In the genomic region with DNA sequence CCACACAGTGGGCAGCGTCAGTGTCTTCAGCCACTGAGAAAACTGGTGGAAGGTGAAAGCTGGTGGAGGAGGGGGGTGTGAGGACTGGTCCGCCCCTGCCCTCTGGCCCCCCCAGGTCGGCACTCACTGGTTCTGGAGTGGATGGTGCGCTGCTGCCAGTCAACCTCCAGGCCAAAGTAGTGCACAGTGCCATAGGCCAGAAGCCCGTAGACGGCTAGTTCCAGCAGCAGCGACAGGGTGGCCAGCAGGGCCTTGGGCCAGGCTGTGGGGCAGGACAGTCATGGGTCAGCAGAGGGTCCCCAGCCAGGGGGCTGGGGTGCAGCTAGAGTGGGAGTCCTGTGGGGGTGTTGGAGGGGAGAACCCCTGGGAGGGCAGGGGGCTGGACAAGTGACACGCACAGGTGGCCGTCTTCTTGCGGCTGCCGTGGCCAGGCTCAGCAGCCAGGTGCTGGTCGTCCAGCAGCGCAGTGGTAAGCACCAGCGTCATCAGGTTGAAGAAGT, we compare ENCODE assay signal across 17 cellular contexts.
A peak's percentile ranks its signal among the peaks of the same experiment; 100 is the strongest.
DNase-seq lines count a peak whose midpoint lies in the region; ATAC-seq and TF ChIP-seq lines count a peak whose summit lies in the region.
"Had no signal": no experiment of that assay in that cellular context is flagged by ENCODE, and none has a peak within 500 bp of the region (broad histone marks: within the 10 kb centered on the region; RNA-seq: fewer than 3 reads in every experiment).

No MANE protein-coding gene starts in this region.

- H3K9me3 ChIP-seq in BLaER1 (no peaks in the 10 kb centered on the region), DND-41 (ENCODE audit: insufficient read depth, low read length, severe bottlenecking) (no peaks in the 10 kb centered on the region)
- H3K9me3 ChIP-seq: psoas muscle had no signal

- no peak overlapping the region for H3K27ac Mint-ChIP-seq in central memory CD8-positive, alpha-beta T cell (ENCODE audit: low read depth)
- H3K27ac Mint-ChIP-seq: endodermal cell, T-cell had no signal

- H4K20me1 ChIP-seq in BLaER1 = peaks cover 56% of the 10 kb centered on the region
- H4K20me1 ChIP-seq in DND-41 (ENCODE audit: insufficient read depth, low read length) = peaks cover 24% of the 10 kb centered on the region

- DNase-seq in DND-41 (no peak), NK-92 (lab: John Stamatoyannopoulos, UW; ENCODE audit: unreplicated experiment) (no peak), hepatic stellate cell (ENCODE audit: low spot score) (no peak)
- no peak for DNase-seq in central memory CD8-positive, alpha-beta T cell (ENCODE audit: low spot score in 2 of 2)
- no peak for DNase-seq in effector CD8-positive, alpha-beta T cell (lab: John Stamatoyannopoulos, UW)
- DNase-seq: activated gamma-delta T cell; endodermal cell; naive thymus-derived CD4-positive, alpha-beta T cell; NCI-H1105 treated with DMSO at 0.1 percent for 48 hours; NCI-H524 treated with DMSO at 0.1 percent for 48 hours; psoas muscle; SHP77; stimulated activated CD4-positive, alpha-beta T cell treated with anti-CD3 and anti-CD28 coated beads, Interleukin-4, amount 100 ng/mL, for 4 hours; T-cell; WERI-Rb-1 had no signal

- peaks cover 55% of the 10 kb centered on the region for H3K4me1 ChIP-seq in BLaER1
- peaks cover 43% of the 10 kb centered on the region for H3K4me1 ChIP-seq in DND-41 (ENCODE audit: insufficient read depth, low read length)

- H3K27me3 Mint-ChIP-seq in central memory CD8-positive, alpha-beta T cell = no peaks in the 10 kb centered on the region
- H3K27me3 Mint-ChIP-seq: naive thymus-derived CD4-positive, alpha-beta T cell; T-cell had no signal

- H3K79me2 ChIP-seq in DND-41 (ENCODE audit: insufficient read depth, low read length) = peaks cover 53% of the 10 kb centered on the region

- H3K4me2 ChIP-seq in BLaER1 = peak overlapping the region; percentile 99
- H3K4me2 ChIP-seq in DND-41 (ENCODE audit: insufficient read depth, low read length) = peak overlapping the region; percentile 99

- H3K36me3 Mint-ChIP-seq in central memory CD8-positive, alpha-beta T cell (ENCODE audit: insufficient read depth) = peaks cover 14% of the 10 kb centered on the region
- H3K36me3 Mint-ChIP-seq: T-cell had no signal

- no peak for ATAC-seq in DND-41 (ENCODE audit: insufficient read depth, low read depth)
- ATAC-seq in central memory CD8-positive, alpha-beta T cell (replicated peaks; ENCODE audit: extremely low read depth, poor library complexity, severe bottlenecking) = no peak
- ATAC-seq: naive thymus-derived CD4-positive, alpha-beta T cell; psoas muscle; T-cell had no signal

- H3K4me3 ChIP-seq in BLaER1 (no peak overlapping the region), DND-41 (ENCODE audit: low read depth in 1 of 2, low read length in 2 of 2) (peak overlapping the region in 1 of 2 experiments; percentile 93; a peak in 2 of 4 replicates)
- H3K4me3 ChIP-seq: psoas muscle, smooth muscle cell had no signal

- H3K9ac ChIP-seq in BLaER1 = peak overlapping the region; percentile 92
- H3K9ac ChIP-seq in DND-41 (ENCODE audit: low read depth, low read length) = peak overlapping the region; percentile 87

- TF ChIP-seq CTCF in DND-41 (IDR thresholded peaks at IDR 0.05; ENCODE audit: borderline replicate concordance, extremely low read depth, low read length, poor library complexity, severe bottlenecking) = no peak

- H3K4me3 Mint-ChIP-seq in central memory CD8-positive, alpha-beta T cell = peak overlapping the region; percentile 94
- H3K4me3 Mint-ChIP-seq: endodermal cell had no signal

- peaks cover 41% of the 10 kb centered on the region for H3K36me3 ChIP-seq in BLaER1
- peaks cover 45% of the 10 kb centered on the region for H3K36me3 ChIP-seq in DND-41 (ENCODE audit: insufficient read depth, low read length)

- H2AFZ ChIP-seq in DND-41 (ENCODE audit: low read depth, low read length) = no peak overlapping the region

- no peaks in the 10 kb centered on the region for H3K27me3 ChIP-seq in BLaER1
- no peaks in the 10 kb centered on the region for H3K27me3 ChIP-seq in DND-41 (ENCODE audit: insufficient read depth, low read length, poor library complexity)

- H3K27ac ChIP-seq in BLaER1 = peak overlapping the region; percentile 89
- peak overlapping the region; percentile 65 for H3K27ac ChIP-seq in DND-41 (ENCODE audit: low read length)
- H3K27ac ChIP-seq: psoas muscle had no signal

- peaks cover 24% of the 10 kb centered on the region for H3K4me1 Mint-ChIP-seq in central memory CD8-positive, alpha-beta T cell

- H3K9me3 Mint-ChIP-seq in central memory CD8-positive, alpha-beta T cell = no peaks in the 10 kb centered on the region
- H3K9me3 Mint-ChIP-seq: endodermal cell; naive thymus-derived CD4-positive, alpha-beta T cell; T-cell had no signal
